ENCODE assay signal across 9 cellular contexts in the genomic region with DNA sequence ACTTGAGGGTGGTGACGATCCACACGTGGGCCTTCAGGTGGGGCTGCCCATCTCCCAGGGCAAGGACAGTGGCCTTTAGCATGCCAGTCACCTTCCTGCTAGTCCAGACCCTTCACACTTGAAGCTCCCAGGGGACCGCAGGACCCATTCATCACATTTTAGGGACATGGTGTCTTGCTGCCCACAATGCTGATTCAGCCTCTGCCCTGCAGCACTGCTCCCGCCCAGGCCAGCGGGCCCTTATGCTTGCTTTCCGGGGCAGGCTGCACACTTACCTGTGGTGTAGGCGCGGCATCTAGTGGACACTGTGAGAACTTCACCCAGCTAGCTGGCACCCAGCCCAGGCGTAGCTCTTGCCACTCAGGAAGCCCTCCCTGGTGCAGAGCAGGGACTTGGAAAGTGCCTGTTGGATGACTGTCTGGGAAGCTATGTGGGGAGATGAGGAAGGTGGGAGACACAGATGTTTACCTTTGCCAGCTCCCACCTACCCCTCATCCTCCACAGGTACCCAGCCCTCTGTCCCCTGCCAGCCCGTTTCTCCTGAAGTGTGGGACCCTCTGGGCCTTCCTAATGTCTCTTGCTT. TPM values are rescaled to one million over a fixed set of nuclear protein-coding genes. Genes with fewer than 3 reads are reported as not detected.
DNase-seq lines count a peak whose midpoint lies in the region; ATAC-seq, FAIRE-seq and TF ChIP-seq lines count a peak whose summit lies in the region.
"Had no signal": no experiment of that assay in that cellular context is flagged by ENCODE, and none has a peak within 500 bp of the region (broad histone marks: within the 10 kb centered on the region; RNA-seq: fewer than 3 reads in every experiment).

No MANE protein-coding gene starts in this region.

- ATAC-seq in HG03342 (IDR thresholded peaks at IDR 0.05; ENCODE audit: unreplicated experiment) (peak; percentile 74), HepG2 (peak; percentile 90)

- CTCF ChIA-PET in HepG2 (lab: Yijun Ruan, JAX; ENCODE audit: low intra/inter-chr PET ratio, low total read pairs) = interaction anchor here (1.2 to 2.9 kb wide), 4 partner anchors 130 to 287 kb away, joined by 6 to 31 read pairs (median 16); no protein-coding TSS in a partner anchor

- H3K9me3 ChIP-seq in colonic mucosa = no peaks in the 10 kb centered on the region
- no peaks in the 10 kb centered on the region for H3K9me3 ChIP-seq in HepG2 (ENCODE audit: low read length)

- WGBS in HepG2 (ENCODE audit: low lambda C conversion rate) = 63% methylated on average over 1 of the region's 10 CpGs

- H3K4me3 Mint-ChIP-seq in activated CD4-positive, alpha-beta T cell treated with anti-CD3 and anti-CD28 coated beads, Interleukin-2, amount 10 ng/mL, durations not matched to agents 24 days and 14 days = no peak overlapping the region

- no TSS peak for BruUV-seq in HepG2 (replicated peaks; lab: Mats Ljungman, UMichigan)

- no peaks in the 10 kb centered on the region for H3K79me2 ChIP-seq in HepG2 (ENCODE audit: insufficient read depth, low read length)

- POLR2A ChIA-PET in HepG2 (lab: Yijun Ruan, JAX) = interaction anchor here (0.9 kb wide), 1 partner anchor 27 kb away, joined by 3 read pairs; no protein-coding TSS in a partner anchor

- peak overlapping the region; percentile 49 for H3K4me2 ChIP-seq in HepG2 (ENCODE audit: low read depth, low read length)

- no peaks in the 10 kb centered on the region for H4K20me1 ChIP-seq in HepG2 (ENCODE audit: insufficient read depth, low read length)

- TF ChIP-seq RAD21 in HepG2 (CRISPR knock-in tag; IDR thresholded peaks at IDR 0.05) = peak; percentile 96

- H3K27ac Mint-ChIP-seq in activated CD4-positive, alpha-beta T cell treated with anti-CD3 and anti-CD28 coated beads, Interleukin-2, amount 10 ng/mL, durations not matched to agents 24 days and 14 days = no peak overlapping the region

- TF ChIP-seq POLR2A in HepG2 (IDR thresholded peaks at IDR 0.05; ENCODE audit: insufficient read depth in 1 of 2, low read depth in 2 of 2, low read length in 2 of 2) = no peak

- peak; percentile 84 for FAIRE-seq in GM18507 (lab: Jason Lieb, UNC)
- peak; percentile 52 for FAIRE-seq in HepG2 (lab: Jason Lieb, UNC)
- FAIRE-seq: G401.6 had no signal

- H3K27ac ChIP-seq in colonic mucosa = no peak overlapping the region
- H3K27ac ChIP-seq in HepG2 (ENCODE audit: extremely low read length, insufficient read depth, low read length) = no peak overlapping the region

- TF ChIP-seq CTCF in colonic mucosa (IDR thresholded peaks at IDR 0.05) (peak; percentile 100), HepG2 (CRISPR knock-in tag; IDR thresholded peaks at IDR 0.05) (peak; percentile 99)

- H3K4me3 ChIP-seq in colonic mucosa (no peak overlapping the region), HepG2 (replicated peaks in 1 of 3; ENCODE audit: insufficient read depth in 1 of 3, low read depth in 2 of 3, low read length in 3 of 3) (no peak overlapping the region; a peak in 1 of 6 replicates)

- no peaks in the 10 kb centered on the region for H3K27me3 ChIP-seq in colonic mucosa
- peaks cover 0 to 42% of the 10 kb centered on the region in 2 experiments; a peak in 2 of 5 replicates for H3K27me3 ChIP-seq in HepG2 (ENCODE audit: control insufficient read depth in 1 of 2, insufficient read depth in 2 of 2, low read length in 2 of 2)

- intact Hi-C loops in activated CD4-positive, alpha-beta T cell treated with anti-CD3 and anti-CD28 coated beads, Interleukin-2, amount 10 ng/mL, durations not matched to agents 24 days and 14 days (cut with micrococcal nuclease) = loop anchor here (1.0 to 2.0 kb wide), 5 partner anchors 130 to 660 kb away; no protein-coding TSS in a partner anchor
- intact Hi-C loops in colonic mucosa (cut with DNase I) (loop anchor here (2.0 to 10.0 kb wide), 3 partner anchors 124 to 249 kb away; no protein-coding TSS in a partner anchor), HepG2 (cut with micrococcal nuclease; ENCODE audit: unreplicated experiment) (loop anchor here (1.0 to 5.0 kb wide), 3 partner anchors 130 to 289 kb away; no protein-coding TSS in a partner anchor)

- H3K36me3 Mint-ChIP-seq in activated CD4-positive, alpha-beta T cell treated with anti-CD3 and anti-CD28 coated beads, Interleukin-2, amount 10 ng/mL, durations not matched to agents 24 days and 14 days (ENCODE audit: low read depth) = no peaks in the 10 kb centered on the region

- H2AFZ ChIP-seq in HepG2 (ENCODE audit: low read length) = no peak overlapping the region

- no peak for TF ChIP-seq EP300 in HepG2 (IDR thresholded peaks at IDR 0.05; ENCODE audit: low read depth in 2 of 2, low read length in 2 of 2)
- no peak for TF ChIP-seq EP300 in HepG2 (CRISPR knock-in tag; IDR thresholded peaks at IDR 0.05; ENCODE audit: borderline replicate concordance)

- no peaks in the 10 kb centered on the region for H3K4me1 ChIP-seq in colonic mucosa
- H3K4me1 ChIP-seq in HepG2 (ENCODE audit: insufficient read depth, low read length) = peaks cover 6% of the 10 kb centered on the region; the same call in 1 of the 2 replicates

- in situ Hi-C loops in HepG2 (cut with HindIII; ENCODE audit: extremely low pct_ligation_motif_present, low pct_unique_long_range_greater_than_20kb) = loop anchor here (5.0 to 10.0 kb wide), 3 partner anchors 124 to 249 kb away; no protein-coding TSS in a partner anchor

- no peak overlapping the region for H3K9ac ChIP-seq in colonic mucosa (ENCODE audit: low read depth in 2 of 2, low read length in 2 of 2)
- no peak overlapping the region for H3K9ac ChIP-seq in HepG2 (ENCODE audit: insufficient read depth, low read depth, low read length)

- H3K4me1 Mint-ChIP-seq in activated CD4-positive, alpha-beta T cell treated with anti-CD3 and anti-CD28 coated beads, Interleukin-2, amount 10 ng/mL, durations not matched to agents 24 days and 14 days = no peaks in the 10 kb centered on the region

- DNase-seq in 8988T (peak; percentile 89), GM18507 (ENCODE audit: extremely low spot score, insufficient read length, low read depth) (peak; percentile 72), NCI-H526 (lab: John Stamatoyannopoulos, UW) (peak; percentile 34 to 86), colonic mucosa (peak; percentile 87), HepG2 (ENCODE audit: low spot score) (peak; percentile 68)
- peak; percentile 94 for DNase-seq in activated CD4-positive, alpha-beta T cell treated with anti-CD3 and anti-CD28 coated beads, Interleukin-2, amount 10 ng/mL, durations not matched to agents 24 days and 14 days
- DNase-seq in stimulated activated CD4-positive, alpha-beta T cell treated with anti-CD3 and anti-CD28 coated beads, Interleukin-4, amount 100 ng/mL, for 4 hours = peak; percentile 69 to 76

- H3K36me3 ChIP-seq in colonic mucosa (no peaks in the 10 kb centered on the region), HepG2 (replicated peaks in 1 of 2; ENCODE audit: control insufficient read depth in 1 of 2, insufficient read depth in 2 of 2, low read length in 2 of 2) (no peaks in the 10 kb centered on the region)

- no peaks in the 10 kb centered on the region for H3K27me3 Mint-ChIP-seq in activated CD4-positive, alpha-beta T cell treated with anti-CD3 and anti-CD28 coated beads, Interleukin-2, amount 10 ng/mL, durations not matched to agents 24 days and 14 days

- no peaks in the 10 kb centered on the region for H3K9me3 Mint-ChIP-seq in activated CD4-positive, alpha-beta T cell treated with anti-CD3 and anti-CD28 coated beads, Interleukin-2, amount 10 ng/mL, durations not matched to agents 24 days and 14 days

TF ChIP-seq in HepG2, 621 proteins besides CTCF, POLR2A, EP300 and RAD21 (continues in another document):
- TF ChIP-seq KAT8 (CRISPR knock-in tag; IDR thresholded peaks at IDR 0.05) (0 out of 2 replicates have a peak, but pooled peaks have one; percentile 33), ATF7 (IDR thresholded peaks at IDR 0.05) (no peak), ATF7 (CRISPR knock-in tag; IDR thresholded peaks at IDR 0.05) (no peak), RXRA (CRISPR knock-in tag; IDR thresholded peaks at IDR 0.05) (0 out of 2 replicates have a peak, but pooled peaks have one; percentile 19), ARHGAP35 (CRISPR knock-in tag; IDR thresholded peaks at IDR 0.05; ENCODE audit: borderline replicate concordance) (0 out of 2 replicates have a peak, but pooled peaks have one; percentile 51), ZNF564 (CRISPR knock-in tag; IDR thresholded peaks at IDR 0.05) (no peak), ZNF451 (CRISPR knock-in tag; IDR thresholded peaks at IDR 0.05) (0 out of 2 replicates have a peak, but pooled peaks have one; percentile 19), ERF (CRISPR knock-in tag; IDR thresholded peaks at IDR 0.05) (peak; percentile 57), SMAD3 (CRISPR knock-in tag; IDR thresholded peaks at IDR 0.05) (peak; percentile 62; the same call in 1 of the 2 replicates), ZNF616 (CRISPR knock-in tag; IDR thresholded peaks at IDR 0.05; ENCODE audit: low read depth) (no peak), ZNF331 (CRISPR knock-in tag; IDR thresholded peaks at IDR 0.05) (peak; percentile 31; the same call in 1 of the 2 replicates)

RNA-seq across cellular contexts. Expression of a gene that starts 26.3 kb away (rescaled TPM):
- 48.8 and 52.5 TPM in 2 replicates for total RNA-seq in activated CD4-positive, alpha-beta T cell treated with anti-CD3 and anti-CD28 coated beads, Interleukin-2, amount 10 ng/mL, durations not matched to agents 24 days and 14 days
- 10 to 100 TPM; 33.8 to 41.3 TPM for total RNA-seq in colonic mucosa
- 7.8 and 12.0 TPM in 2 replicates for total RNA-seq in HepG2 (2016; rRNA removed; fragmentation: Illumina TruSeq; extraction: Trizol)
- total RNA-seq in HepG2 (2016; cell fraction: cytosol; rRNA removed; fragmentation: Illumina TruSeq; extraction: Trizol; ENCODE audit: low read depth) = 4.0 TPM in 2 replicates
- 8.6 and 9.6 TPM in 2 replicates for total RNA-seq in HepG2 (2016; cell fraction: insoluble cytoplasmic fraction; rRNA removed; fragmentation: Illumina TruSeq; extraction: Trizol)
- total RNA-seq in HepG2 (2016; cell fraction: membrane; rRNA removed; fragmentation: Illumina TruSeq; extraction: Trizol) = 5.8 and 7.0 TPM in 2 replicates
- total RNA-seq in HepG2 (2016; cell fraction: nucleus; rRNA removed; fragmentation: Illumina TruSeq; extraction: Trizol) = 17.6 and 20.8 TPM in 2 replicates
- polyA plus RNA-seq in HepG2 (2011; rRNA removed) = 11.8 and 14.3 TPM in 2 replicates
- polyA plus RNA-seq in HepG2 (2011; cell fraction: cytosol; rRNA removed) = 3.7 and 4.7 TPM in 2 replicates
- polyA plus RNA-seq in HepG2 (2011; cell fraction: nucleus; rRNA removed) = 51.2 and 54.4 TPM in 2 replicates
- polyA plus RNA-seq in HepG2 (2012) = 18.1 and 20.7 TPM in 2 replicates
- polyA plus RNA-seq in HepG2 (2016; cell fraction: cytosol; fragmentation: Illumina TruSeq; extraction: Trizol; ENCODE audit: low read depth) = 0.92 and 1.2 TPM in 2 replicates
- 6.2 and 7.4 TPM in 2 replicates for polyA plus RNA-seq in HepG2 (2016; cell fraction: insoluble cytoplasmic fraction; fragmentation: Illumina TruSeq; extraction: Trizol; ENCODE audit: low read depth)
- 1.4 and 2.0 TPM in 2 replicates for polyA plus RNA-seq in HepG2 (2016; cell fraction: membrane; fragmentation: Illumina TruSeq; extraction: Trizol; ENCODE audit: low read depth)
- 20.7 and 24.9 TPM in 2 replicates for polyA plus RNA-seq in HepG2 (2016; cell fraction: nucleus; fragmentation: Illumina TruSeq; extraction: Trizol; ENCODE audit: insufficient read depth, low read depth)
- polyA minus RNA-seq in HepG2 (2011; rRNA and poly(A)+ RNA removed; ENCODE audit: low replicate concordance) = 24.4 and 39.8 TPM in 2 replicates
- polyA minus RNA-seq in HepG2 (2011; cell fraction: cytosol; rRNA and poly(A)+ RNA removed) = 11.5 and 11.7 TPM in 2 replicates
- polyA minus RNA-seq in HepG2 (2011; cell fraction: nucleus; rRNA and poly(A)+ RNA removed) = 49.7 and 51.8 TPM in 2 replicates
